1 cellular context compared by ENCODE assay signal in genomic region chr12:52050771-52051541, GRCh38.
TF ChIP-seq lines count a peak whose summit lies in the region.

NR4A1 (plus strand) TSS chr12:52051442; CDS start chr12:52054329, 2,887 bp downstream.

TF ChIP-seq in K562, 482 proteins besides CTCF, POLR2A, EP300 and RAD21 (continued from another document and continues in another):
- TF ChIP-seq E2F8 (IDR thresholded peaks at IDR 0.05; ENCODE audit: low read depth, partially characterized antibody) (no peak), ZBTB26 (CRISPR knock-in tag; IDR thresholded peaks at IDR 0.05) (no peak), ZNF780A (CRISPR knock-in tag; IDR thresholded peaks at IDR 0.05) (no peak), ZNF639 (CRISPR knock-in tag; conservative IDR thresholded peaks at IDR 0.05 in 1 of 2, IDR thresholded peaks at IDR 0.05 in 1 of 2) (peak in 1 of 2 experiments; percentile 79; a peak in 1 of 4 replicates), ZBTB1 (CRISPR knock-in tag; IDR thresholded peaks at IDR 0.05; ENCODE audit: borderline replicate concordance, low read depth) (no peak), GTF2E2 (tag; IDR thresholded peaks at IDR 0.05) (no peak), ESRRA (IDR thresholded peaks at IDR 0.05; ENCODE audit: borderline replicate concordance, low read depth) (peak; percentile 45; the same call in 1 of the 2 replicates), MAZ (CRISPR knock-in tag; conservative IDR thresholded peaks at IDR 0.05 in 1 of 2, IDR thresholded peaks at IDR 0.05 in 1 of 2) (peak; percentile 89 to 94), NRF1 (conservative IDR thresholded peaks at IDR 0.05 in 1 of 2, IDR thresholded peaks at IDR 0.05 in 1 of 2) (peak; percentile 70 to 71), CHD4 (IDR thresholded peaks at IDR 0.05; ENCODE audit: insufficient read depth, insufficient replicate concordance, low read depth, low read length, poor library complexity, severe bottlenecking) (no peak), ILF3 (IDR thresholded peaks at IDR 0.05; ENCODE audit: borderline replicate concordance) (no peak), ZNF212 (CRISPR knock-in tag; IDR thresholded peaks at IDR 0.05) (no peak), E2F4 (CRISPR knock-in tag; IDR thresholded peaks at IDR 0.05; ENCODE audit: low read depth) (no peak), ZNF165 (CRISPR knock-in tag; IDR thresholded peaks at IDR 0.05; ENCODE audit: borderline replicate concordance) (no peak), BRF2 (IDR thresholded peaks at IDR 0.05; ENCODE audit: borderline replicate concordance, insufficient read depth, insufficient read length) (no peak), MEF2D (tag; conservative IDR thresholded peaks at IDR 0.05; ENCODE audit: low read depth) (peak; percentile 99), HOMEZ (CRISPR knock-in tag; IDR thresholded peaks at IDR 0.05) (no peak), TGIF2 (CRISPR knock-in tag; IDR thresholded peaks at IDR 0.05) (peak; percentile 57; the same call in 1 of the 2 replicates), CUX1 (CRISPR knock-in tag; IDR thresholded peaks at IDR 0.05) (no peak), ZNF583 (CRISPR knock-in tag; IDR thresholded peaks at IDR 0.05) (0 out of 2 replicates have a peak, but pooled peaks have one; percentile 54), CSDE1 (IDR thresholded peaks at IDR 0.05) (no peak), RBM14 (IDR thresholded peaks at IDR 0.05; ENCODE audit: borderline replicate concordance, insufficient read depth, low read depth, low read length) (0 out of 2 replicates have a peak, but pooled peaks have one; percentile 33), MYBL2 (IDR thresholded peaks at IDR 0.05; ENCODE audit: low read depth) (no peak), MYBL2 (CRISPR knock-in tag; IDR thresholded peaks at IDR 0.05; ENCODE audit: borderline replicate concordance) (no peak), HLTF (IDR thresholded peaks at IDR 0.05) (no peak), ZZZ3 (IDR thresholded peaks at IDR 0.05) (no peak), ZNF3 (CRISPR knock-in tag; IDR thresholded peaks at IDR 0.05) (no peak), POLR2H (tag; IDR thresholded peaks at IDR 0.05; ENCODE audit: low read depth) (no peak), THAP12 (CRISPR knock-in tag; IDR thresholded peaks at IDR 0.05) (no peak), TFAM (CRISPR knock-in tag; conservative IDR thresholded peaks at IDR 0.05) (no peak), ZBTB7A (IDR thresholded peaks at IDR 0.05; ENCODE audit: borderline replicate concordance, control insufficient read depth, low read depth, low read length) (peak; percentile 67; the same call in 1 of the 2 replicates), E4F1 (CRISPR knock-in tag; IDR thresholded peaks at IDR 0.05; ENCODE audit: borderline replicate concordance) (no peak), CBX5 (IDR thresholded peaks at IDR 0.05; ENCODE audit: borderline replicate concordance, low read depth) (no peak), FOXK1 (CRISPR knock-in tag; IDR thresholded peaks at IDR 0.05; ENCODE audit: borderline replicate concordance) (no peak), ZNF384 (IDR thresholded peaks at IDR 0.05; ENCODE audit: low read depth, low read length) (no peak), GABPA (tag; conservative IDR thresholded peaks at IDR 0.05; ENCODE audit: low read depth) (peak; percentile 45; the same call in 1 of the 2 replicates), MTA2 (IDR thresholded peaks at IDR 0.05; ENCODE audit: low read depth) (no peak), CEBPB (tag; IDR thresholded peaks at IDR 0.05) (no peak), RCOR1 (IDR thresholded peaks at IDR 0.05; ENCODE audit: borderline replicate concordance in 1 of 2, low read depth in 2 of 2, low read length in 2 of 2) (no peak), CGGBP1 (CRISPR knock-in tag; IDR thresholded peaks at IDR 0.05) (no peak)
